ENCODE assay signal across 10 cellular contexts in the genomic region with DNA sequence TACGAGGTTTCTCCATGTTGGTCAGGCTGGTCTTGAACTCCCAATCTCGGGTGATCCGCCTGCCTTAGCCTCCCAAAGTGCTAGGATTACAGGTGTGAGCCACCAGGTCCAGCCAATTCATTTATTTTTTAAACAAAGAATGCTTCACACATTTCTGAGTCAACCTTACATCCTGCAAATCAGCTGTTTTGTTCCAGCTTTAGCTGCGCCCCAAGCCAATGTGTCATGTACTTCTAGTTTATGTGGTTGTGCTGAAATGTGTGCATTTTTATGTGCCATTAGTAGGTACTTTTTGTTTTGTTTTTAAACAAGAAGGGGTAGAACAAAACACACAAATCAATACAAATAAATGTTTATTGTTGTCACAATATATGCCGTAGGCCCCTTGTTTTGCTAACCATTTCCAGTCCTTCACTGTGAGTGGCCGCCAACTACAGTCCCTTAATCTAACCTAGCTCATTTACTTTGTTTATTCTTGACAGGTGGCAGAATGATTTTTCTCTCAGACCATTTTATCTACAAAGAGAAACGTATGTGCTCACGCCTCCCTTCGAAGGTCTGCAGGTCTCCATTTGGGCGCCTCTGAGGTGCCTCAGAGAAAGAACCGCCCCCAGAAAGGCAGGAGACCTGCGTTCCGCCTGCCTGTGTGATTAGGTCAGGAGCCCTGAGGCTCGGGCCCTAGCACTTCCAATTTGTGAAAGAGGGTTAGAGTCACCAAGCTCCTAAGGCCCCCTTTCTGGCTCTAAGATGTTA. TPM values are rescaled to one million over a fixed set of nuclear protein-coding genes. Genes with fewer than 3 reads are reported as not detected.
A peak's percentile ranks its signal among the peaks of the same experiment; 100 is the strongest.
DNase-seq lines count a peak whose midpoint lies in the region; ATAC-seq lines count a peak whose summit lies in the region.
"Had no signal": no experiment of that assay in that cellular context is flagged by ENCODE, and none has a peak within 500 bp of the region (broad histone marks: within the 10 kb centered on the region; RNA-seq: fewer than 3 reads in every experiment).

No MANE protein-coding gene starts in this region.

- DNase-seq in amniotic epithelial cell (ENCODE audit: low read depth) (peak; percentile 24), islet precursor cell (peak; percentile 89), left lobe of liver (ENCODE audit: low spot score) (no peak), NCI-H1694 treated with DMSO at 0.1 percent for 48 hours (lab: John Stamatoyannopoulos, UW) (no peak), activated T-cell treated with anti-CD3 and anti-CD28 coated beads for 4 hours (no peak)
- DNase-seq in activated CD4-positive, alpha-beta T cell treated with anti-CD3 and anti-CD28 coated beads for 48 hours, result no peak
- DNase-seq: CD8-positive, alpha-beta memory T cell had no signal

- ATAC-seq in GM18502 (IDR thresholded peaks at IDR 0.05; ENCODE audit: poor library complexity, unreplicated experiment) (peak; percentile 12), HG02852 (IDR thresholded peaks at IDR 0.05; ENCODE audit: unreplicated experiment) (peak; percentile 35), left lobe of liver (no peak)

RNA-seq across cellular contexts. Expression of gene CASQ2, which starts 2.8 kb away (rescaled TPM):
- 0.13 TPM for total RNA-seq in left lobe of liver
- total RNA-seq: activated CD8-positive, alpha-beta memory T cell treated with anti-CD3 and anti-CD28 coated beads for 36 hours; CD8-positive, alpha-beta memory T cell had no signal

Comparison
In these comparisons a context has a peak if more than half of its experiments do, and no peak if none do; other contexts are left out.
1. DNase-seq: peak in amniotic epithelial cell (single experiment) and islet precursor cell (single experiment); none in left lobe of liver (single experiment), activated CD4-positive, alpha-beta T cell treated with anti-CD3 and anti-CD28 coated beads for 48 hours (single experiment), NCI-H1694 treated with DMSO at 0.1 percent for 48 hours (single experiment) and activated T-cell treated with anti-CD3 and anti-CD28 coated beads for 4 hours (single experiment).